Comparison of ENCODE assay signal across 2 cellular contexts in genomic region chr2:122927217-122927616, GRCh38.
TF ChIP-seq lines count a peak whose summit lies in the region.

No MANE protein-coding gene starts in this region.

TF ChIP-seq in H1, 55 proteins besides CTCF, POLR2A, EP300 and RAD21:
- TF ChIP-seq TAF7 (optimal IDR thresholded peaks at IDR 0.05; ENCODE audit: borderline replicate concordance, low read depth, low read length), result no peak
- TF ChIP-seq RFX5 (IDR thresholded peaks at IDR 0.05; ENCODE audit: borderline replicate concordance, low read depth, low read length), result no peak
- peak; percentile 75 for TF ChIP-seq TCF12 (IDR thresholded peaks at IDR 0.05; ENCODE audit: low read depth, low read length)
- no peak for TF ChIP-seq CBX8 (IDR thresholded peaks at IDR 0.05; ENCODE audit: borderline replicate concordance, low read depth, low read length)
- TF ChIP-seq USF2 (IDR thresholded peaks at IDR 0.05; ENCODE audit: low read length), result no peak
- TF ChIP-seq RNF2 (IDR thresholded peaks at IDR 0.05; ENCODE audit: borderline replicate concordance, low read depth, low read length, missing control alignments, poor library complexity, severe bottlenecking), result no peak
- no peak for TF ChIP-seq CHD2 (IDR thresholded peaks at IDR 0.05; ENCODE audit: low read length)
- TF ChIP-seq RBBP5 (IDR thresholded peaks at IDR 0.05; ENCODE audit: borderline replicate concordance, low read depth, low read length), result no peak
- no peak for TF ChIP-seq GABPA (IDR thresholded peaks at IDR 0.05; ENCODE audit: borderline replicate concordance, insufficient read depth, low read length)
- no peak for TF ChIP-seq BCL11A (IDR thresholded peaks at IDR 0.05; ENCODE audit: low read depth in 2 of 2, low read length in 2 of 2)
- TF ChIP-seq ASH2L (IDR thresholded peaks at IDR 0.05; ENCODE audit: low read length), result no peak
- no peak for TF ChIP-seq TBP (IDR thresholded peaks at IDR 0.05; ENCODE audit: low read depth, low read length)
- TF ChIP-seq KDM1A (IDR thresholded peaks at IDR 0.05; ENCODE audit: borderline replicate concordance, low read length), result 0 out of 2 replicates have a peak, but pooled peaks have one; percentile 14
- no peak for TF ChIP-seq ATF2 (IDR thresholded peaks at IDR 0.05; ENCODE audit: low read length)
- peak; percentile 44 for TF ChIP-seq NANOG (IDR thresholded peaks at IDR 0.05; ENCODE audit: insufficient read depth, low read depth, low read length, poor library complexity, severe bottlenecking)
- TF ChIP-seq SP1 (IDR thresholded peaks at IDR 0.05; ENCODE audit: low read depth, low read length), result 0 out of 2 replicates have a peak, but pooled peaks have one; percentile 38
- TF ChIP-seq HDAC2 (IDR thresholded peaks at IDR 0.05; ENCODE audit: borderline replicate concordance in 1 of 2, low read depth in 2 of 2, low read length in 2 of 2), result 0 out of 4 replicates have a peak, but pooled peaks of 1 of the 2 experiments have one; percentile 27

TF ChIP-seq in neural cell, 6 proteins besides CTCF, POLR2A, EP300 and RAD21:
- peak; percentile 76 for TF ChIP-seq POLR2AphosphoS5 (IDR thresholded peaks at IDR 0.05)
- peak; percentile 66 for TF ChIP-seq REST (IDR thresholded peaks at IDR 0.05; ENCODE audit: borderline replicate concordance)
- TF ChIP-seq TAF1 (IDR thresholded peaks at IDR 0.05; ENCODE audit: low read depth), result no peak
